8 cellular contexts compared by ENCODE assay signal in the genomic region with DNA sequence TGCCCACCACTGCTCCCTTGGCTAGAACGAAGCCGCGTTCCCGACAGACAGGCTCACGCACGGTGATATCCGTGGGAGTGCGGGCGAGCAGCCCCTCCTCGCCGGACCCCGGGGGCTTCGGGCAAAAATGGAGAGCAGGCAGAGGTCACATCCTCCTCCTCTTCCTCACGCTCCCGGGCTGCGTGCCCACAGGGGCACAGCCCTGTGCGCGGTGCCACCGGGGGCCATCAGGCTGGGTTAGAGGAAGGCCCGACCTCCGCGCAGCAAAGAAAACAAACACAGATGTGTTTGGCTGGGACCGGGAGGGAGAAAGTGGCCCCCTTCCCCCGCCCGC. TPM values are rescaled to one million over a fixed set of nuclear protein-coding genes. Genes with fewer than 3 reads are reported as not detected.
DNase-seq lines count a peak whose midpoint lies in the region; ATAC-seq and TF ChIP-seq lines count a peak whose summit lies in the region.

No MANE protein-coding gene starts in this region.

- no peak for TF ChIP-seq CTCF in brain (conservative IDR thresholded peaks at IDR 0.05)

- no peak overlapping the region for H3K27ac Mint-ChIP-seq in stimulated activated naive CD8-positive, alpha-beta T cell treated with anti-CD3 and anti-CD28 coated beads, Interleukin-15, Interleukin-2, amounts not matched to agents 100 ng/mL and 50 ng/mL, for 24 hours
- no peak overlapping the region for H3K27ac Mint-ChIP-seq in brain

- peaks cover 41% of the 10 kb centered on the region for H3K27me3 ChIP-seq in mucosa of stomach (ENCODE audit: control insufficient read depth, insufficient read depth, low read length)

- peaks cover 47% of the 10 kb centered on the region for H3K27me3 Mint-ChIP-seq in stimulated activated naive CD8-positive, alpha-beta T cell treated with anti-CD3 and anti-CD28 coated beads, Interleukin-15, Interleukin-2, amounts not matched to agents 100 ng/mL and 50 ng/mL, for 24 hours
- peaks cover 44% of the 10 kb centered on the region for H3K27me3 Mint-ChIP-seq in brain

- no peaks in the 10 kb centered on the region for H3K36me3 Mint-ChIP-seq in stimulated activated naive CD8-positive, alpha-beta T cell treated with anti-CD3 and anti-CD28 coated beads, Interleukin-15, Interleukin-2, amounts not matched to agents 100 ng/mL and 50 ng/mL, for 24 hours (ENCODE audit: low read depth)
- no peaks in the 10 kb centered on the region for H3K36me3 Mint-ChIP-seq in brain

- H3K36me3 ChIP-seq in mucosa of stomach (ENCODE audit: control insufficient read depth, insufficient read depth, low read length): no peaks in the 10 kb centered on the region

- no peaks in the 10 kb centered on the region for H3K9me3 Mint-ChIP-seq in stimulated activated naive CD8-positive, alpha-beta T cell treated with anti-CD3 and anti-CD28 coated beads, Interleukin-15, Interleukin-2, amounts not matched to agents 100 ng/mL and 50 ng/mL, for 24 hours
- H3K9me3 Mint-ChIP-seq in brain: peaks cover 0 to 3% (median 2%) of the 10 kb centered on the region in 5 experiments

- H3K4me3 Mint-ChIP-seq in stimulated activated naive CD8-positive, alpha-beta T cell treated with anti-CD3 and anti-CD28 coated beads, Interleukin-15, Interleukin-2, amounts not matched to agents 100 ng/mL and 50 ng/mL, for 24 hours: peak overlapping the region; percentile 58
- peak overlapping the region; percentile 41 to 77 (median 72) for H3K4me3 Mint-ChIP-seq in brain

- peaks cover 12% of the 10 kb centered on the region for H3K4me1 Mint-ChIP-seq in stimulated activated naive CD8-positive, alpha-beta T cell treated with anti-CD3 and anti-CD28 coated beads, Interleukin-15, Interleukin-2, amounts not matched to agents 100 ng/mL and 50 ng/mL, for 24 hours (ENCODE audit: low read depth)
- peaks cover 20% of the 10 kb centered on the region for H3K4me1 Mint-ChIP-seq in brain

- CTCF ChIA-PET in HEK293T (lab: Yijun Ruan, JAX): no interaction called here

- no peak overlapping the region for H3K4me3 ChIP-seq in mucosa of stomach (ENCODE audit: low read length)

- POLR2A ChIA-PET in HEK293T (lab: Yijun Ruan, JAX): interaction anchor here (1.0 to 2.7 kb wide), 3 partner anchors 9 to 95 kb away, joined by 3 to 8 read pairs (median 5); no protein-coding TSS in a partner anchor

- ATAC-seq in stimulated activated naive CD8-positive, alpha-beta T cell treated with anti-CD3 and anti-CD28 coated beads, Interleukin-15, Interleukin-2, amounts not matched to agents 100 U/mL and 50 U/mL, for 24 hours: no peak
- ATAC-seq in GM21423 (IDR thresholded peaks at IDR 0.05; ENCODE audit: unreplicated experiment): no peak

- H3K9me3 ChIP-seq in mucosa of stomach (ENCODE audit: control insufficient read depth, low read length): no peaks in the 10 kb centered on the region

- peak overlapping the region; percentile 1 for H3K9ac ChIP-seq in mucosa of stomach (ENCODE audit: low read length)

- peaks cover 33% of the 10 kb centered on the region for H3K4me1 ChIP-seq in mucosa of stomach (ENCODE audit: control insufficient read depth, insufficient read depth, low read length)

- DNase-seq in stimulated activated naive CD8-positive, alpha-beta T cell treated with anti-CD3 and anti-CD28 coated beads, Interleukin-15, Interleukin-2, amounts not matched to agents 100 U/mL and 50 U/mL, for 24 hours: no peak
- DNase-seq in effector CD4-positive, alpha-beta T cell: no peak
- DNase-seq in RKO (ENCODE audit: low spot score) (no peak), HEK293T (ENCODE audit: extremely low spot score) (no peak)

TF ChIP-seq in HEK293T, 16 proteins besides CTCF, POLR2A, EP300 and RAD21:
- TF ChIP-seq, protein P1, sequence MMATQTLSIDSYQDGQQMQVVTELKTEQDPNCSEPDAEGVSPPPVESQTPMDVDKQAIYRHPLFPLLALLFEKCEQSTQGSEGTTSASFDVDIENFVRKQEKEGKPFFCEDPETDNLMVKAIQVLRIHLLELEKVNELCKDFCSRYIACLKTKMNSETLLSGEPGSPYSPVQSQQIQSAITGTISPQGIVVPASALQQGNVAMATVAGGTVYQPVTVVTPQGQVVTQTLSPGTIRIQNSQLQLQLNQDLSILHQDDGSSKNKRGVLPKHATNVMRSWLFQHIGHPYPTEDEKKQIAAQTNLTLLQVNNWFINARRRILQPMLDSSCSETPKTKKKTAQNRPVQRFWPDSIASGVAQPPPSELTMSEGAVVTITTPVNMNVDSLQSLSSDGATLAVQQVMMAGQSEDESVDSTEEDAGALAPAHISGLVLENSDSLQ (IDR thresholded peaks at IDR 0.05): no peak
- TF ChIP-seq ZNF384 (IDR thresholded peaks at IDR 0.05) (no peak), BHLHE40 (IDR thresholded peaks at IDR 0.05; ENCODE audit: borderline replicate concordance) (no peak), ELF4 (IDR thresholded peaks at IDR 0.05) (no peak), HDGF (IDR thresholded peaks at IDR 0.05; ENCODE audit: borderline replicate concordance) (no peak), TARDBP (IDR thresholded peaks at IDR 0.05) (no peak), FOXA1 (IDR thresholded peaks at IDR 0.05) (no peak), L3MBTL2 (conservative IDR thresholded peaks at IDR 0.05) (no peak), SUZ12 (IDR thresholded peaks at IDR 0.05) (no peak)

RNA-seq across cellular contexts. Expression of a gene that starts 0.5 kb away (rescaled TPM):
- 2.2 TPM for polyA plus RNA-seq in brain (ENCODE audit: insufficient read depth, low read depth, low replicate concordance)

RNA-seq across cellular contexts. Expression of a gene that starts 55.3 kb away (rescaled TPM):
- polyA plus RNA-seq in brain (ENCODE audit: insufficient read depth, low read depth, low replicate concordance): 0.32 TPM
